In the genomic region with DNA sequence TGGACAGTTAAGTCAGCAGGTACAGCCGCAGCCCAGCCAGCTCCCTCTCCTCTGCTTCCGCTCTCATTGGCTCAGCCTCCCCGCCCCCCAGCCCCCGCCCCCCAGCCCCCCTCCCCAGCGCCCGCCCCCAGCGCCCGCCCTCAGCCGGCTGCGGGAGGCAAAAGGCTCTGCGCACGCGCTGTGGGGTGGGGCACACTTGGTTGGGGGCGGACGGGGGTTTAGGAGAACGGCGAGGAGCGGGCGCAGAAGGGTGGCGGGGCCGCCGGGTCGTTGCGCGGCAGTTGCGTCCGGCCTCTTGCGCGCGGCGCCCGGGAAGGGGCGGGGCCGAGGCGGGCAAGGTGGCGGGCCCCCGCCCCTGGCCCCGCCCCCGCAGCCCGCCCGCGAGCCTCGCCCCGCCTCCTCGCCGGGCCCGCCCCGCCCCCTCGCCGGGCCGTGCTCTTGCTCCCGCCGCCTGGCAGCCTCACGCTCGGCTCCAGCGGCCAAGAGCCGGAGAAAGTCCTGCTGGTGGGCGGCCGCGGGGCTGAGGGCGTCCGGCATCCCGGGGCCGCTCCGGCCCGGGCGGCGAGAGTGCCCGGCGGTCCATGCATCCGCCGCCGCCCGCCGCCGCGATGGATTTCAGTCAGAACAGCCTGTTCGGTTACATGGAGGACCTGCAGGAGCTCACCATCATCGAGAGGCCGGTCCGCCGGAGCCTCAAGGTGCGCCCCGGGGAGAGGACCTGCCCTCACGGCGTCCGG, we compare ENCODE assay signal across 8 cellular contexts. TPM values are rescaled to one million over a fixed set of nuclear protein-coding genes. Genes with fewer than 3 reads are reported as not detected.
DNase-seq lines count a peak whose midpoint lies in the region; ATAC-seq and TF ChIP-seq lines count a peak whose summit lies in the region.

A gene with protein sequence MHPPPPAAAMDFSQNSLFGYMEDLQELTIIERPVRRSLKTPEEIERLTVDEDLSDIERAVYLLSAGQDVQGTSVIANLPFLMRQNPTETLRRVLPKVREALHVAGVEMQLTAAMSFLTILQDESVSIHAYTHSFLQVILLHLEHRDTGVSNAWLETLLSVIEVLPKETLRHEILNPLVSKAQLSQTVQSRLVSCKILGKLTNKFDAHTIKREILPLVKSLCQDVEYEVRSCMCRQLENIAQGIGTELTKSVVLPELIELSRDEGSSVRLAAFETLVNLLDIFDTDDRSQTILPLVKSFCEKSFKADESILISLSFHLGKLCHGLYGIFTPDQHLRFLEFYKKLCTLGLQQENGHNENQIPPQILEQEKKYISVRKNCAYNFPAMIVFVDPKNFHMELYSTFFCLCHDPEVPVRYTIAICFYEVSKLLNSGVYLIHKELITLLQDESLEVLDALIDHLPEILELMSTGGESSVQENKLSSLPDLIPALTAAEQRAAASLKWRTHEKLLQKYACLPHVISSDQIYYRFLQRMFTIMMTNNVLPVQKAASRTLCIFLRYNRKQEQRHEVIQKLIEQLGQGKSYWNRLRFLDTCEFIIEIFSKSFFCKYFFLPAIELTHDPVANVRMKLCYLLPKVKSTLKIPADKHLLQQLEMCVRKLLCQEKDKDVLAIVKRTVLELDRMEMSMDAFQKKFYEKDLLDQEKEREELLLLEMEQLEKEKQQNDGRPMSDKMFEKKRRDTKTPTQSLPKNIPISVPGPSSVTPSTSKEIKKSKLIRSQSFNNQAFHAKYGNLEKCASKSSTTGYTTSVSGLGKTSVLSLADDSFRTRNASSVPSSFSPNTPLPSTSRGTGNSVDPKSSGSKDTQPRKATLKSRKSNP (plus strand): TSS at position 438 of the 737 bp plus-strand sequence. CDS start 144 bp downstream, at position 582.

- peak within 1 kb of the TSS; percentile 99 for H3K4me2 ChIP-seq in SU-DHL-6 (ENCODE audit: low read depth, low read length, poor library complexity, severe bottlenecking)
- H3K4me2 ChIP-seq in trophoblast cell (ENCODE audit: low read length), result peak within 1 kb of the TSS; percentile 91

- H3K9me2 ChIP-seq in SU-DHL-6 (replicated peaks; ENCODE audit: insufficient read depth, low read length), result no peaks in the 10 kb centered on the region

- H3K23ac ChIP-seq in trophoblast cell (ENCODE audit: low read length), result no peak within 1 kb of the TSS

- no peaks in the 10 kb centered on the region for H3K27me3 ChIP-seq in SU-DHL-6 (ENCODE audit: low read length)
- peaks cover 43% of the 10 kb centered on the region for H3K27me3 ChIP-seq in cardiac muscle cell
- H3K27me3 ChIP-seq in trophoblast cell (ENCODE audit: insufficient read depth, low read length), result peaks cover 11% of the 10 kb centered on the region
- H3K27me3 ChIP-seq in tibial artery, result peaks cover 3 to 52% of the 10 kb centered on the region in 2 donors

- no peaks in the 10 kb centered on the region for H3K9me3 Mint-ChIP-seq in activated naive CD8-positive, alpha-beta T cell treated with anti-CD3 and anti-CD28 coated beads, Interleukin-2, amount 10 ng/mL, durations not matched to agents 7 days and 5 days

- H2AFZ ChIP-seq in SU-DHL-6 (ENCODE audit: low read depth, low read length, severe bottlenecking) (peak within 1 kb of the TSS; percentile 100), trophoblast cell (ENCODE audit: insufficient read depth, low read length, poor library complexity) (peak within 1 kb of the TSS; percentile 97)

- no peak within 1 kb of the TSS for H3K4ac ChIP-seq in trophoblast cell (ENCODE audit: low read depth, low read length)

- peak within 1 kb of the TSS; percentile 43 for H3K27ac Mint-ChIP-seq in activated naive CD8-positive, alpha-beta T cell treated with anti-CD3 and anti-CD28 coated beads, Interleukin-2, amount 10 ng/mL, durations not matched to agents 7 days and 5 days

- H3K79me2 ChIP-seq in SU-DHL-6 (ENCODE audit: insufficient read depth, low read length) (no peaks in the 10 kb centered on the region), trophoblast cell (ENCODE audit: control insufficient read depth, insufficient read depth, low read length, poor library complexity) (no peaks in the 10 kb centered on the region)

- H3K4me3 ChIP-seq in SU-DHL-6 (ENCODE audit: insufficient read depth, low read length, poor library complexity, severe bottlenecking), result peak within 1 kb of the TSS; percentile 91
- H3K4me3 ChIP-seq in cardiac muscle cell, result peak within 1 kb of the TSS; percentile 47
- peak within 1 kb of the TSS; percentile 78 for H3K4me3 ChIP-seq in trophoblast cell (ENCODE audit: low read depth, low read length)
- H3K4me3 ChIP-seq in tibial artery, result peak within 1 kb of the TSS; percentile 53 to 68

- H4K20me1 ChIP-seq in SU-DHL-6 (ENCODE audit: low read depth, low read length), result no peaks in the 10 kb centered on the region

- H3K36me3 Mint-ChIP-seq in activated naive CD8-positive, alpha-beta T cell treated with anti-CD3 and anti-CD28 coated beads, Interleukin-2, amount 10 ng/mL, durations not matched to agents 7 days and 5 days, result peaks cover 1% of the 10 kb centered on the region

- CTCF ChIA-PET in HEK293T (lab: Yijun Ruan, JAX), result no interaction called here

- H3K14ac ChIP-seq in trophoblast cell (ENCODE audit: low read length), result peak within 1 kb of the TSS; percentile 40

- H3K27ac ChIP-seq in SU-DHL-6 (ENCODE audit: low read depth, low read length) (no peak within 1 kb of the TSS), cardiac muscle cell (peak within 1 kb of the TSS; percentile 80), trophoblast cell (ENCODE audit: low read depth, low read length) (no peak within 1 kb of the TSS), tibial artery (no peak within 1 kb of the TSS)

- no peak within 1 kb of the TSS for H2BK5ac ChIP-seq in trophoblast cell (ENCODE audit: low read depth, low read length, poor library complexity)

- POLR2A ChIA-PET in HEK293T (lab: Yijun Ruan, JAX), result interaction anchor here (1.2 to 1.8 kb wide), 3 partner anchors 32 to 93 kb away, joined by 3 to 9 read pairs (median 5); a partner anchor contains a TSS
- POLR2A ChIA-PET in activated naive CD8-positive, alpha-beta T cell treated with anti-CD3 and anti-CD28 coated beads, Interleukin-2, amount 10 ng/mL, durations not matched to agents 7 days and 5 days (lab: Charles Lee), result interaction anchor here (0.7 kb wide), 1 partner anchor 12 kb away, joined by 3 read pairs; no protein-coding TSS in a partner anchor

- peak; percentile 90 for DNase-seq in ELR (ENCODE audit: low read depth)
- peak; percentile 94 for DNase-seq in HEK293T (ENCODE audit: extremely low spot score)
- peak; percentile 80 for DNase-seq in NCI-H1092 (lab: John Stamatoyannopoulos, UW)
- DNase-seq in activated naive CD8-positive, alpha-beta T cell treated with anti-CD3 and anti-CD28 coated beads, Interleukin-2, amount 10 ng/mL, durations not matched to agents 7 days and 5 days, result peak; percentile 90
- DNase-seq in cardiac muscle cell (ENCODE audit: low read depth in 1 of 2, low spot score in 1 of 2), result peak; percentile 87 to 98
- DNase-seq in trophoblast cell, result peak; percentile 79 to 82
- DNase-seq in tibial artery, result peak; percentile 67 to 72

- peak within 1 kb of the TSS; percentile 70 for H4K8ac ChIP-seq in trophoblast cell (ENCODE audit: low read depth, low read length)

- ATAC-seq in activated naive CD8-positive, alpha-beta T cell treated with anti-CD3 and anti-CD28 coated beads, Interleukin-2, amount 10 ng/mL, durations not matched to agents 7 days and 5 days (ENCODE audit: low read depth), result peak; percentile 93

- H3K9ac ChIP-seq in SU-DHL-6 (ENCODE audit: low read length) (peak within 1 kb of the TSS; percentile 71), trophoblast cell (ENCODE audit: low read length) (no peak within 1 kb of the TSS)

- H3K4me1 ChIP-seq in cardiac muscle cell (ENCODE audit: low read depth), result no peaks in the 10 kb centered on the region
- H3K4me1 ChIP-seq in trophoblast cell (ENCODE audit: control insufficient read depth in 1 of 2, insufficient read depth in 2 of 2, low read length in 2 of 2), result peaks cover 5 to 10% of the 10 kb centered on the region in 2 experiments
- H3K4me1 ChIP-seq in tibial artery, result peaks cover 6 to 22% (median 18%) of the 10 kb centered on the region in 4 donors

- H3K79me1 ChIP-seq in trophoblast cell (ENCODE audit: low read length), result no peaks in the 10 kb centered on the region

- peaks cover 58% of the 10 kb centered on the region for H3K27me3 Mint-ChIP-seq in activated naive CD8-positive, alpha-beta T cell treated with anti-CD3 and anti-CD28 coated beads, Interleukin-2, amount 10 ng/mL, durations not matched to agents 7 days and 5 days

- peak within 1 kb of the TSS; percentile 62 for H4K12ac ChIP-seq in trophoblast cell (ENCODE audit: low read depth, low read length)

- no CpG with 5 or more reads among the region's 87 CpGs for WGBS in trophoblast cell (ENCODE audit: extremely low coverage, insufficient coverage, insufficient read length)

- H2BK120ac ChIP-seq in trophoblast cell (ENCODE audit: insufficient read depth, low read length, poor library complexity), result peak within 1 kb of the TSS; percentile 33

- H3K36me3 ChIP-seq in SU-DHL-6 (ENCODE audit: low read length) (no peaks in the 10 kb centered on the region), cardiac muscle cell (no peaks in the 10 kb centered on the region), trophoblast cell (ENCODE audit: control insufficient read depth in 1 of 2, insufficient read depth in 2 of 2, low read length in 2 of 2) (no peaks in the 10 kb centered on the region), tibial artery (no peaks in the 10 kb centered on the region)

- H2AK5ac ChIP-seq in trophoblast cell (ENCODE audit: low read length), result no peak within 1 kb of the TSS

- peak within 1 kb of the TSS; percentile 79 for H3K4me3 Mint-ChIP-seq in activated naive CD8-positive, alpha-beta T cell treated with anti-CD3 and anti-CD28 coated beads, Interleukin-2, amount 10 ng/mL, durations not matched to agents 7 days and 5 days

- intact Hi-C loops in tibial artery (cut with DNase I; ENCODE audit: low total_unique reads), result no loop called here

- no peak within 1 kb of the TSS for H2BK12ac ChIP-seq in trophoblast cell (ENCODE audit: low read length)

- H3K9me3 ChIP-seq in SU-DHL-6 (ENCODE audit: insufficient read depth, low read length) (no peaks in the 10 kb centered on the region), cardiac muscle cell (ENCODE audit: low read depth) (no peaks in the 10 kb centered on the region), trophoblast cell (ENCODE audit: insufficient read depth, low read depth, low read length) (no peaks in the 10 kb centered on the region), tibial artery (no peaks in the 10 kb centered on the region)

- TF ChIP-seq CTCF in SU-DHL-6 (IDR thresholded peaks at IDR 0.05; ENCODE audit: insufficient read depth, low read length, poor library complexity, severe bottlenecking) (no peak), cardiac muscle cell (IDR thresholded peaks at IDR 0.05; ENCODE audit: low read depth, low read length) (no peak), tibial artery (IDR thresholded peaks at IDR 0.05) (no peak)

- peaks cover 15% of the 10 kb centered on the region for H3K4me1 Mint-ChIP-seq in activated naive CD8-positive, alpha-beta T cell treated with anti-CD3 and anti-CD28 coated beads, Interleukin-2, amount 10 ng/mL, durations not matched to agents 7 days and 5 days

- peaks cover 6% of the 10 kb centered on the region; the same call in 1 of the 2 replicates for H3F3A ChIP-seq in SU-DHL-6 (ENCODE audit: insufficient read depth)

- H4K91ac ChIP-seq in trophoblast cell (ENCODE audit: low read depth, low read length), result no peak within 1 kb of the TSS

- no peak within 1 kb of the TSS for H3K18ac ChIP-seq in trophoblast cell (ENCODE audit: low read length)

RNA-seq across cellular contexts. Expression of the gene that starts here (rescaled TPM):
- total RNA-seq in activated naive CD8-positive, alpha-beta T cell treated with anti-CD3 and anti-CD28 coated beads, Interleukin-2, amount 10 ng/mL, durations not matched to agents 7 days and 5 days, result under 1 TPM; 0.47 to 0.57 TPM
- total RNA-seq in cardiac muscle cell, result 0.78 and 9.8 TPM in 2 replicates
- polyA plus RNA-seq in cardiac muscle cell, result 0.59 and 0.77 TPM in 2 replicates
- 0.15 and 0.18 TPM in 2 replicates for polyA plus RNA-seq in trophoblast cell (2013)

Comparison
In these comparisons a context has a peak if more than half of its experiments do, and no peak if none do; other contexts are left out.
1. Peak in DNase-seq and ATAC-seq in activated naive CD8-positive, alpha-beta T cell treated with anti-CD3 and anti-CD28 coated beads, Interleukin-2, amount 10 ng/mL, durations not matched to agents 7 days and 5 days; RNA of the gene not detected or under 1 TPM.